ENCODE assay signal across 22 cellular contexts in the genomic region with DNA sequence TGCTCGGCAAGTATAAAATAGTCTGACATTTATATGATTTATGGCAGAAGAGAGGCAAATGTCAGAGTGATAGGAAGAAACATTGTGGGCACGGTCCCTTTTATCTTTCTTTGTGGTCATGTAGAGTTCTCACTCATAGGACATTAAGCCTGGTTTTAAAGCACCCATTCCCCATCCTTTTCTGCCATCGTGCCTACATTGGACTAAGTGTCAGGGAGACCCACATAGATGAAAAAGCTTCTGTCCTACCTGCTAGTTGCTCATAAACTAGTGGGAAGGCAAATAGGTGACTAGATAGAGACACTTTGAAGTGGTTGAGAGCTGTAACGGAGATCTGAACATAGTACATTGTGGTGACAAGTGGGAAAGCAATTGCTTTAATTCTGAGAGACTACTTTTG.
A peak's percentile ranks its signal among the peaks of the same experiment; 100 is the strongest.
DNase-seq lines count a peak whose midpoint lies in the region; ATAC-seq and TF ChIP-seq lines count a peak whose summit lies in the region.
"Had no signal": no experiment of that assay in that cellular context is flagged by ENCODE, and none has a peak within 500 bp of the region (broad histone marks: within the 10 kb centered on the region; RNA-seq: fewer than 3 reads in every experiment).

No MANE protein-coding gene starts in this region.

- H3K79me2 ChIP-seq in DND-41 (ENCODE audit: insufficient read depth, low read length) (no peaks in the 10 kb centered on the region), Loucy (ENCODE audit: insufficient read depth, low read length) (no peaks in the 10 kb centered on the region)

- peak; percentile 26 for DNase-seq in DND-41
- DNase-seq in naive thymus-derived CD8-positive, alpha-beta T cell = peak in 5 of 10 donors; percentile 1 to 60 (median 38)
- DNase-seq in H4 (ENCODE audit: low spot score) = no peak
- no peak for DNase-seq in stimulated activated CD4-positive, alpha-beta T cell treated with anti-CD3 and anti-CD28 coated beads, Interleukin-15, amount 100 ng/mL, for 24 hours
- DNase-seq: Calu3; DMS153; GM23248; NCI-H1105 treated with DMSO at 0.1 percent for 48 hours; NCI-H2029 treated with DMSO at 0.1 percent for 48 hours; NCI-H226; NCI-H510A treated with DMSO at 0.1 percent for 48 hours; NCI-H748 treated with DMSO at 0.1 percent for 48 hours; NK-92 treated with Interleukin-12 subunit alpha and Interleukin-12 subunit beta, amount 100 ng/mL, for 24 hours; Peyer's patch had no signal

- H3K27me3 Mint-ChIP-seq in activated T-helper 17 cell treated with anti-CD3 and anti-CD28 coated beads, Interleukin-2, amount 50 U/mL, for 72 hours = peaks cover 3% of the 10 kb centered on the region
- peaks cover 0 to 20% (median 3%) of the 10 kb centered on the region in 5 donors for H3K27me3 Mint-ChIP-seq in naive thymus-derived CD8-positive, alpha-beta T cell
- H3K27me3 Mint-ChIP-seq: CD8-positive, alpha-beta memory T cell had no signal

- H3K9ac ChIP-seq in DND-41 (ENCODE audit: low read depth, low read length) (no peak overlapping the region), Loucy (ENCODE audit: low read depth, low read length, poor library complexity, severe bottlenecking) (no peak overlapping the region)
- H3K9ac ChIP-seq: BLaER1, GM23248, KMS-11 had no signal

- H4K20me1 ChIP-seq in DND-41 (ENCODE audit: insufficient read depth, low read length) (0 out of 2 replicates have a peak, but pooled peaks cover 4% of the 10 kb centered on the region), Loucy (ENCODE audit: insufficient read depth, low read length, poor library complexity, severe bottlenecking) (no peaks in the 10 kb centered on the region)
- H4K20me1 ChIP-seq: BLaER1 had no signal

- H3K4me2 ChIP-seq in DND-41 (ENCODE audit: insufficient read depth, low read length) (no peak overlapping the region), Loucy (ENCODE audit: low read depth, low read length, poor library complexity, severe bottlenecking) (peak overlapping the region; percentile 19)
- H3K4me2 ChIP-seq: BLaER1, KMS-11 had no signal

- peaks cover 6% of the 10 kb centered on the region for H3K4me1 Mint-ChIP-seq in activated T-helper 17 cell treated with anti-CD3 and anti-CD28 coated beads, Interleukin-2, amount 50 U/mL, for 72 hours
- H3K4me1 Mint-ChIP-seq in naive thymus-derived CD8-positive, alpha-beta T cell = peaks cover 10 to 16% (median 14%) of the 10 kb centered on the region in 4 donors

- H3K9me3 ChIP-seq in DND-41 (ENCODE audit: insufficient read depth, low read length, severe bottlenecking) (no peaks in the 10 kb centered on the region), Loucy (ENCODE audit: insufficient read depth, low read depth, low read length) (no peaks in the 10 kb centered on the region)
- H3K9me3 ChIP-seq: BLaER1, HAP-1, Peyer's patch had no signal

- TF ChIP-seq CTCF in DND-41 (IDR thresholded peaks at IDR 0.05; ENCODE audit: borderline replicate concordance, extremely low read depth, low read length, poor library complexity, severe bottlenecking) (no peak), Loucy (conservative IDR thresholded peaks at IDR 0.05; ENCODE audit: low read length) (no peak)

- POLR2A ChIA-PET in naive thymus-derived CD8-positive, alpha-beta T cell (lab: Charles Lee) = no interaction called here

- no peak overlapping the region for H3K27ac ChIP-seq in DND-41 (ENCODE audit: low read length)
- H3K27ac ChIP-seq: BLaER1, GM23248, KMS-11, Peyer's patch had no signal

- H3K4me1 ChIP-seq in DND-41 (ENCODE audit: insufficient read depth, low read length) (peaks cover 12% of the 10 kb centered on the region), Loucy (ENCODE audit: insufficient read depth, low read length, poor library complexity, severe bottlenecking) (peaks cover 17% of the 10 kb centered on the region)
- H3K4me1 ChIP-seq: BLaER1, HAP-1, Peyer's patch had no signal

- no peak overlapping the region for H3K4me3 ChIP-seq in DND-41 (ENCODE audit: low read depth in 1 of 2, low read length in 2 of 2)
- no peak overlapping the region for H3K4me3 ChIP-seq in Loucy (ENCODE audit: low read length, poor library complexity, severe bottlenecking)
- H3K4me3 ChIP-seq: BLaER1, GM23248, HAP-1, Peyer's patch had no signal

- ATAC-seq in DND-41 (ENCODE audit: insufficient read depth, low read depth) = peak; percentile 91
- peak; percentile 19 for ATAC-seq in activated T-helper 17 cell treated with anti-CD3 and anti-CD28 coated beads, Interleukin-2, amount 50 U/mL, for 72 hours (replicated peaks)
- ATAC-seq in naive thymus-derived CD8-positive, alpha-beta T cell = peak; percentile 87
- no peak for ATAC-seq in HG02840 (IDR thresholded peaks at IDR 0.05; ENCODE audit: low FRiP score, unreplicated experiment)
- ATAC-seq: SK-N-SH treated with all-trans-retinoic acid at 6 μM for 48 hours had no signal

- no peaks in the 10 kb centered on the region for H3K9me2 ChIP-seq in Loucy (replicated peaks; ENCODE audit: low read depth, low read length)

- H3K36me3 ChIP-seq in DND-41 (ENCODE audit: insufficient read depth, low read length) = no peaks in the 10 kb centered on the region
- no peaks in the 10 kb centered on the region for H3K36me3 ChIP-seq in Loucy (ENCODE audit: insufficient read depth, low read length)
- H3K36me3 ChIP-seq: BLaER1, HAP-1, Peyer's patch had no signal

- no peaks in the 10 kb centered on the region for H3K9me3 Mint-ChIP-seq in activated T-helper 17 cell treated with anti-CD3 and anti-CD28 coated beads, Interleukin-2, amount 50 U/mL, for 72 hours
- no peaks in the 10 kb centered on the region for H3K9me3 Mint-ChIP-seq in naive thymus-derived CD8-positive, alpha-beta T cell
- H3K9me3 Mint-ChIP-seq: CD8-positive, alpha-beta memory T cell had no signal

- no peak overlapping the region for H3K27ac Mint-ChIP-seq in activated T-helper 17 cell treated with anti-CD3 and anti-CD28 coated beads, Interleukin-2, amount 50 U/mL, for 72 hours
- no peak overlapping the region for H3K27ac Mint-ChIP-seq in naive thymus-derived CD8-positive, alpha-beta T cell
- H3K27ac Mint-ChIP-seq: CD8-positive, alpha-beta memory T cell had no signal

- H2AFZ ChIP-seq in DND-41 (ENCODE audit: low read depth, low read length) (no peak overlapping the region), Loucy (ENCODE audit: low read length) (no peak overlapping the region)
- H2AFZ ChIP-seq: GM23248 had no signal

- H3K27me3 ChIP-seq in DND-41 (ENCODE audit: insufficient read depth, low read length, poor library complexity) (no peaks in the 10 kb centered on the region), Loucy (ENCODE audit: insufficient read depth, low read length, poor library complexity, severe bottlenecking) (peaks cover 6% of the 10 kb centered on the region)
- H3K27me3 ChIP-seq: BLaER1, Peyer's patch had no signal

- no peaks in the 10 kb centered on the region for H3K36me3 Mint-ChIP-seq in activated T-helper 17 cell treated with anti-CD3 and anti-CD28 coated beads, Interleukin-2, amount 50 U/mL, for 72 hours (ENCODE audit: low read depth)
- H3K36me3 Mint-ChIP-seq in naive thymus-derived CD8-positive, alpha-beta T cell = no peaks in the 10 kb centered on the region
- H3K36me3 Mint-ChIP-seq: CD8-positive, alpha-beta memory T cell had no signal

- no peak overlapping the region for H3K4me3 Mint-ChIP-seq in activated T-helper 17 cell treated with anti-CD3 and anti-CD28 coated beads, Interleukin-2, amount 50 U/mL, for 72 hours
- peak overlapping the region in 8 of 10 donors; percentile 4 to 65 (median 34) for H3K4me3 Mint-ChIP-seq in naive thymus-derived CD8-positive, alpha-beta T cell
- H3K4me3 Mint-ChIP-seq: CD8-positive, alpha-beta memory T cell had no signal

- H3F3A ChIP-seq in Loucy (ENCODE audit: low read depth) = no peaks in the 10 kb centered on the region
